Comparison of ENCODE assay signal across 9 cellular contexts in the genomic region with DNA sequence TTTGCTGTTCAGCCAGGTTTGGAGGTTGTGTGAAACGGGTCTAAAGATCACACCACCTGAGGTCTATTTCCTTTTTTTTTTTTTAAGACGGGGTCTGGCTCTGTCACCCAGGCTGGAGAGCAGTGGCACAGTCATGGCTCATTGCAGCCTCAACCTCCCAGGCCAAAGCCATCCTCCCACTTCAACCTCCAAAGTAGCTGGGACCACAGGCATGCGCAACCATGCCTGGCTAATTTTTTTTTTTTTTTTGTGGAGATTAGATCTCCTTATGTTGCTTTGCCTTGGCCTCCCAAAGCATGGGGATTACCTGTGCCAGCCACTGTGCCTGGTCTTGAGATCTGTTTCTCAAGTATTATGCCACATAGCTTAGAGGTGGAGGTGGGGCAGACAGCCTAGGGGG.
"Had no signal": no experiment of that assay in that cellular context is flagged by ENCODE, and none has a peak within 500 bp of the region (broad histone marks: within the 10 kb centered on the region; RNA-seq: fewer than 3 reads in every experiment).

No MANE protein-coding gene starts in this region.

- H3K9me3 Mint-ChIP-seq: HFFc6, IgD-negative memory B cell had no signal

- ATAC-seq: HCT116, HepG2 had no signal

- H3K36me3 ChIP-seq: HAP-1 had no signal

- H3K4me3 Mint-ChIP-seq: HFFc6, IgD-negative memory B cell had no signal

- H3K4me3 ChIP-seq: HAP-1 had no signal

- H3K4me1 Mint-ChIP-seq: IgD-negative memory B cell had no signal

- DNase-seq: GOT3, H7, HFFc6, KG1 had no signal

- H3K9me3 ChIP-seq: HAP-1 had no signal

- H3K27ac Mint-ChIP-seq: HFFc6, IgD-negative memory B cell had no signal

- FAIRE-seq: HepG2 had no signal

- H3K27me3 Mint-ChIP-seq: IgD-negative memory B cell had no signal

- H3K27ac ChIP-seq: HL-60 had no signal

- H3K36me3 Mint-ChIP-seq: IgD-negative memory B cell had no signal
